ENCODE assay signal across 17 cellular contexts in the genomic region with DNA sequence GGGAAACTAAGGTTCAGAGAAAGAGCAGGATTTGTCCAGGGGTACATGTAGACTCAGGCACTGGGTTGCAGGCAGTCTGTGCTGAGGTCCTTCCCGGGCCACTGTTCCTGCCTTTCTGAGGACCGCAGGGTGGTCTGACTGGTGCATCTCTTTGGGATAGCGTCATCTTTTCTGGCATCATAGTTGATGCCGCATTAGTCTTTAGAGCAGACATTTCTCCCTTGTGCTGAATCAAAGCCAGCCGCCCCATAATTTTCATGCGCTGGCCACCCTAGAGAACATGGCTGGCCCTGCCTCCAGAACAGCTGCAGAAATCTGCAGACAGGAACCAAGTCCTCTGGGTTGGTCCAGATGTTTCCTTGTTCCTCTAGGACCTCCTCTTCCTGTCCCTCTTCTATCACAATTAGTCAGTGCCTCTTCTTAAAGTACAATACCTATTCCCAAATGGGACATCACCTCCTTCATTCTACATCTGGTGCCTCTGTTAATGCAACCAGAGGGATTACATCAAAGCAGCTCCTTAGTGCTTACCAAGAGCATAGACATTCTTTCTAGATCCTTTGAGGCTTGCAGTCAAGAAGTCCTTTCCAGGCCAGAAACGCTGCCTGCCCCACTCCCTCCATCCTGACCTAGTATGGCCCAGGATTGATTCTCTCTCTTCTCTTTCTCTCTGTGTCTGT. TPM values are rescaled to one million over a fixed set of nuclear protein-coding genes. Genes with fewer than 3 reads are reported as not detected.
A peak's percentile ranks its signal among the peaks of the same experiment; 100 is the strongest.
DNase-seq lines count a peak whose midpoint lies in the region; ATAC-seq and TF ChIP-seq lines count a peak whose summit lies in the region.
"Had no signal": no experiment of that assay in that cellular context is flagged by ENCODE, and none has a peak within 500 bp of the region (broad histone marks: within the 10 kb centered on the region; RNA-seq: fewer than 3 reads in every experiment).

No MANE protein-coding gene starts in this region.

- ATAC-seq in aorta (ENCODE audit: low FRiP score) (no peak), upper lobe of left lung (ENCODE audit: low FRiP score in 2 of 2) (no peak)

- H3K4me3 ChIP-seq in foreskin fibroblast (ENCODE audit: low read depth in 1 of 2, low read length in 2 of 2) (no peak overlapping the region), aorta (ENCODE audit: low read length in 2 of 2) (no peak overlapping the region), upper lobe of left lung (no peak overlapping the region)
- H3K4me3 ChIP-seq: ascending aorta, esophagus squamous epithelium had no signal

- H3K27ac ChIP-seq in aorta (ENCODE audit: low read depth in 1 of 2, low read length in 2 of 2) (no peak overlapping the region), upper lobe of left lung (peak overlapping the region in 1 of 4 donors; percentile 17)
- H3K27ac ChIP-seq: ascending aorta, esophagus squamous epithelium, HL-60, KMS-11 had no signal

- H3K36me3 ChIP-seq in aorta (ENCODE audit: control insufficient read depth in 1 of 2, insufficient read depth in 2 of 2, low read length in 1 of 2) (no peaks in the 10 kb centered on the region), upper lobe of left lung (no peaks in the 10 kb centered on the region)
- H3K36me3 ChIP-seq: ascending aorta, esophagus squamous epithelium had no signal

- H3K4me1 ChIP-seq in aorta (ENCODE audit: control insufficient read depth in 1 of 2, insufficient read depth in 2 of 2, low read length in 2 of 2) (no peaks in the 10 kb centered on the region), upper lobe of left lung (no peaks in the 10 kb centered on the region)

- H3K9me3 ChIP-seq in aorta (ENCODE audit: control insufficient read depth, low read length) (no peaks in the 10 kb centered on the region), upper lobe of left lung (no peaks in the 10 kb centered on the region)
- H3K9me3 ChIP-seq: ascending aorta, esophagus squamous epithelium had no signal

- no peak for TF ChIP-seq EP300 in upper lobe of left lung (IDR thresholded peaks at IDR 0.05)

- H3K27me3 ChIP-seq in aorta (ENCODE audit: control insufficient read depth in 1 of 2, insufficient read depth in 2 of 2, low read length in 1 of 2) (no peaks in the 10 kb centered on the region), upper lobe of left lung (no peaks in the 10 kb centered on the region)
- H3K27me3 ChIP-seq: ascending aorta, esophagus squamous epithelium had no signal

- peak; percentile 10 for DNase-seq in activated effector memory CD4-positive, alpha-beta T cell treated with anti-CD3 and anti-CD28 coated beads, Interleukin-2, amount 50 U/mL, for 16 hours
- no peak for DNase-seq in activated effector memory CD4-positive, alpha-beta T cell treated with Interleukin-2 at 50 U/mL for 16 hours
- peak; percentile 68 to 69 for DNase-seq in foreskin fibroblast
- DNase-seq in mesenteric fat pad (ENCODE audit: low spot score) = peak; percentile 64
- DNase-seq in aorta = peak; percentile 15 to 41
- DNase-seq in stimulated activated CD4-positive, alpha-beta T cell treated with anti-CD3 and anti-CD28 coated beads, Interleukin-4, amount 100 ng/mL, for 4 hours = no peak
- DNase-seq in NCI-H1105 (lab: John Stamatoyannopoulos, UW) = no peak
- DNase-seq in upper lobe of left lung = no peak
- DNase-seq: esophagus squamous epithelium, NCI-H146, NCI-H510A, occipital lobe had no signal

- WGBS in aorta, 2 donors = 89 to 96% methylated on average over 7 of the region's 7 CpGs
- WGBS in upper lobe of left lung, 2 donors = 91 to 93% methylated on average over 6 to 7 of the region's 7 CpGs

- no peak for TF ChIP-seq POLR2A in upper lobe of left lung (IDR thresholded peaks at IDR 0.05)

- TF ChIP-seq CTCF in foreskin fibroblast (IDR thresholded peaks at IDR 0.05; ENCODE audit: low read depth, low read length) = no peak
- TF ChIP-seq CTCF in upper lobe of left lung (IDR thresholded peaks at IDR 0.05) = no peak

- intact Hi-C loops in aorta (cut with DNase I) = no loop called here

RNA-seq across cellular contexts. Expression of a gene that starts 42.1 kb away (rescaled TPM):
- total RNA-seq in mesenteric fat pad = 0.64 TPM
- under 1 TPM in 1 of 2 donors, not detected in 1; 0.45 TPM for total RNA-seq in aorta
- polyA plus RNA-seq in aorta = 1 to 10 TPM in 1 of 2 donors, under 1 TPM in 1; 0.28 to 3.0 TPM
- 10 to 100 TPM in 4 of 6 donors, 1 to 10 TPM in 1, not detected in 1; 1.8 to 17.9 (median 12.0) TPM for total RNA-seq in upper lobe of left lung
- total RNA-seq: A172, occipital lobe, OCI-LY7 had no signal

RNA-seq across cellular contexts. Expression of a gene that starts 48.9 kb away (rescaled TPM):
- total RNA-seq in mesenteric fat pad = not detected
- not detected for total RNA-seq in aorta
- not detected for polyA plus RNA-seq in aorta
- 1 to 10 TPM in 4 of 6 donors, not detected in 2; 2.2 to 5.5 (median 4.0) TPM for total RNA-seq in upper lobe of left lung
- total RNA-seq: A172, esophagus squamous epithelium, occipital lobe, OCI-LY7 had no signal

Comparison
In these comparisons a context has a peak if more than half of its experiments do, and no peak if none do; other contexts are left out.
1. DNase-seq: peak in activated effector memory CD4-positive, alpha-beta T cell treated with anti-CD3 and anti-CD28 coated beads, Interleukin-2, amount 50 U/mL, for 16 hours (single experiment), foreskin fibroblast (2 of 2), mesenteric fat pad (single experiment) and aorta (2 of 2); none in activated effector memory CD4-positive, alpha-beta T cell treated with Interleukin-2 at 50 U/mL for 16 hours (single experiment), stimulated activated CD4-positive, alpha-beta T cell treated with anti-CD3 and anti-CD28 coated beads, Interleukin-4, amount 100 ng/mL, for 4 hours (0 of 2), NCI-H1105 (single experiment) and upper lobe of left lung (0 of 2).